In the genomic region with DNA sequence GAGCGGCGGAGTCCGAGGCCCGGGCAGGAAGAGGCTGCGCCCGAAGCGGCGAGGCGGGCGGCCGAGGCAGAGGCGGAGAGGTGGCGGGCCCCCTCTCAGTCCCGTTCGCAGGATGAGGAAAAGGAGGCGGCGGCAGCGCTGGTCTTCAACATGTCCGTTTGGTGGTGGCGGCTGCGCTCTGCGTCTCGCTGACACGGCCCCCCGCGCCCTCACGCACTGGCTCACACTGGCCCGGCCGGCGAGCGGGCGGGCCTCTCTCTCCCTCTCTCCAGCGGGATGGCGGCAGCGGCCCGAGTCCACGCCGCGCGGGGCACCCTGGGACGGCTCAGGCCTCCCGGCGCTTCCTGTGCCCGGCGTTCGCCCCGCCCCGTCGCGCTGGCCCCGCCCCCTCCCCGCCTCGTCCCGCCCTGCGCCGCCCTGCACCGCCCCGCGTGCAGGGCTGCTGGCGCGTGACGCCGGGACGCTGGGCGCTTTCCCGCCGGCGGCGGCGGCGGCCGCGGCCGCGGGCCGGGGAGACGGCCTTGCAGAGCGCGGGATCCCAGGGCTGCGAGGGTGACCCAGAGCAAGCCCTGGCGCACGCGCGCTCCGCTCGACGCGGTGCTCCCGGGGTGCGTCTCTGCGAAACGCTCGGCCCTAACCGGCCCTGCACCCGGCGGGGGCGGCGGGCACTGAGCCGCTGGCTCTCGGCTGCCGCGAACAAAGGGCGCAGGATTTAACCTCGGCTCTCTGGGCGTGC, we compare ENCODE assay signal across 8 cellular contexts. TPM values are rescaled to one million over a fixed set of nuclear protein-coding genes. Genes with fewer than 3 reads are reported as not detected.
DNase-seq lines count a peak whose midpoint lies in the region; ATAC-seq and TF ChIP-seq lines count a peak whose summit lies in the region.

A gene with protein sequence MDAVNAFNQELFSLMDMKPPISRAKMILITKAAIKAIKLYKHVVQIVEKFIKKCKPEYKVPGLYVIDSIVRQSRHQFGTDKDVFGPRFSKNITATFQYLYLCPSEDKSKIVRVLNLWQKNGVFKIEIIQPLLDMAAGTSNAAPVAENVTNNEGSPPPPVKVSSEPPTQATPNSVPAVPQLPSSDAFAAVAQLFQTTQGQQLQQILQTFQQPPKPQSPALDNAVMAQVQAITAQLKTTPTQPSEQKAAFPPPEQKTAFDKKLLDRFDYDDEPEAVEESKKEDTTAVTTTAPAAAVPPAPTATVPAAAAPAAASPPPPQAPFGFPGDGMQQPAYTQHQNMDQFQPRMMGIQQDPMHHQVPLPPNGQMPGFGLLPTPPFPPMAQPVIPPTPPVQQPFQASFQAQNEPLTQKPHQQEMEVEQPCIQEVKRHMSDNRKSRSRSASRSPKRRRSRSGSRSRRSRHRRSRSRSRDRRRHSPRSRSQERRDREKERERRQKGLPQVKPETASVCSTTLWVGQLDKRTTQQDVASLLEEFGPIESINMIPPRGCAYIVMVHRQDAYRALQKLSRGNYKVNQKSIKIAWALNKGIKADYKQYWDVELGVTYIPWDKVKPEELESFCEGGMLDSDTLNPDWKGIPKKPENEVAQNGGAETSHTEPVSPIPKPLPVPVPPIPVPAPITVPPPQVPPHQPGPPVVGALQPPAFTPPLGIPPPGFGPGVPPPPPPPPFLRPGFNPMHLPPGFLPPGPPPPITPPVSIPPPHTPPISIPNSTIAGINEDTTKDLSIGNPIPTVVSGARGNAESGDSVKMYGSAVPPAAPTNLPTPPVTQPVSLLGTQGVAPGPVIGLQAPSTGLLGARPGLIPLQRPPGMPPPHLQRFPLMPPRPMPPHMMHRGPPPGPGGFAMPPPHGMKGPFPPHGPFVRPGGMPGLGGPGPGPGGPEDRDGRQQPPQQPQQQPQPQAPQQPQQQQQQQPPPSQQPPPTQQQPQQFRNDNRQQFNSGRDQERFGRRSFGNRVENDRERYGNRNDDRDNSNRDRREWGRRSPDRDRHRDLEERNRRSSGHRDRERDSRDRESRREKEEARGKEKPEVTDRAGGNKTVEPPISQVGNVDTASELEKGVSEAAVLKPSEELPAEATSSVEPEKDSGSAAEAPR (minus strand): TSS at position 317 of the 736 bp plus-strand sequence. CDS start 426 bp downstream, outside the sequence.

- DNase-seq in CD1c-positive myeloid dendritic cell (ENCODE audit: extremely low spot score) (peak; percentile 95), NCI-H526 (lab: John Stamatoyannopoulos, UW) (peak; percentile 78 to 94), dermis microvascular lymphatic vessel endothelial cell (ENCODE audit: low read depth in 2 of 2) (peak; percentile 69 to 93), right lobe of liver (peak; percentile 93 to 95 (median 94))
- peak; percentile 71 for DNase-seq in activated CD4-positive, alpha-beta T cell treated with anti-CD3 and anti-CD28 coated beads, Interleukin-2, amount 50 U/mL, for 24 hours (ENCODE audit: low read depth in 1 of 2, low spot score in 1 of 2)
- peak; percentile 79 for DNase-seq in stimulated activated CD4-positive, alpha-beta T cell treated with anti-CD3 and anti-CD28 coated beads, Interleukin-4, amount 100 ng/mL, for 24 hours

- H3K36me3 ChIP-seq in right lobe of liver, result no peaks in the 10 kb centered on the region

- peak within 1 kb of the TSS; percentile 94 to 99 (median 96) for H3K4me3 ChIP-seq in right lobe of liver

- 3% methylated on average over 8 of the region's 105 CpGs for WGBS in right lobe of liver (ENCODE audit: insufficient coverage, low coverage, low lambda C conversion rate, missing lambda C conversion rate)

- intact Hi-C loops in right lobe of liver (cut with DNase I), result no loop called here

- ATAC-seq in GM19372 (IDR thresholded peaks at IDR 0.05; ENCODE audit: low read depth, unreplicated experiment) (peak; percentile 74), HG03520 (IDR thresholded peaks at IDR 0.05; ENCODE audit: unreplicated experiment) (peak; percentile 73), right lobe of liver (peak; percentile 79 to 89 (median 84))

- H3K27ac ChIP-seq in right lobe of liver, result peak within 1 kb of the TSS; percentile 92 to 94 (median 93)

- H3K9me3 ChIP-seq in right lobe of liver, result no peaks in the 10 kb centered on the region

- no peak for TF ChIP-seq CTCF in right lobe of liver (IDR thresholded peaks at IDR 0.05)

- peak; percentile 93 for TF ChIP-seq POLR2A in right lobe of liver (IDR thresholded peaks at IDR 0.05)

- no peaks in the 10 kb centered on the region for H3K27me3 ChIP-seq in right lobe of liver

- peaks cover 0 to 41% (median 12%) of the 10 kb centered on the region in 4 donors for H3K4me1 ChIP-seq in right lobe of liver

RNA-seq across cellular contexts. Expression of the gene that starts here (rescaled TPM):
- total RNA-seq in dermis microvascular lymphatic vessel endothelial cell (2.6 and 4.6 TPM in 2 replicates), right lobe of liver (10 to 100 TPM; 10.1 to 18.5 (median 13.7) TPM)

Comparison
In these comparisons a context has a peak if more than half of its experiments do, and no peak if none do; other contexts are left out.
1. Peak in every context shown above with its lines: DNase-seq, ATAC-seq, H3K4me3 ChIP-seq and H3K27ac ChIP-seq.